ENCODE assay signal across 17 cellular contexts in the genomic region with DNA sequence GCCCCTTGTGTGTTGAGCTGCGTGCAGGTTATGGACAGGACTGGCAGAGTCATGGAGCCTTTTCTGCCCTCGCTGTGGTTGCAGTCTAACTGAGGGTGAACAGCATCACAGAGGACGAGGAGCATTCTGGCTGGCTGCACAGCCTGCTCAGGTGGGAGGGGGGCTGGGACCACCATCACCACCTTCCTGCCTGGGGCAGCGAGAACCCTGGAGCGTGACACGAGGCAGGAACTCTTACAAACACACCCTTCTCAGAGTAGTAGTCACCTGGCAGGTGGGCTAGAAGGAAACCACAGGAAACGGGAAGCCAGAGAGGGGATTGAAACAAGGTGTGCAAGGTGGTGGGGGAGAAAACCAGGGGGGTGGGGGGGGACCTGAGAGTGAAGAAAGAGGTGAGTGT. TPM values are rescaled to one million over a fixed set of nuclear protein-coding genes. Genes with fewer than 3 reads are reported as not detected.
DNase-seq lines count a peak whose midpoint lies in the region; ATAC-seq and TF ChIP-seq lines count a peak whose summit lies in the region.
"Had no signal": no experiment of that assay in that cellular context is flagged by ENCODE, and none has a peak within 500 bp of the region (broad histone marks: within the 10 kb centered on the region; RNA-seq: fewer than 3 reads in every experiment).

No MANE protein-coding gene starts in this region.

- no peaks in the 10 kb centered on the region for H3K79me2 ChIP-seq in MM.1S (ENCODE audit: low read length)

- intact Hi-C loops in CD8-positive, alpha-beta T cell (cut with DNase I, micrococcal nuclease): no loop called here
- intact Hi-C loops in naive thymus-derived CD4-positive, alpha-beta T cell (cut with micrococcal nuclease): no loop called here

- H2AFZ ChIP-seq in MM.1S (ENCODE audit: low read length): 0 out of 2 replicates have a peak overlapping the region, but pooled peaks have one; percentile 48

- no peaks in the 10 kb centered on the region for H3K9me3 Mint-ChIP-seq in CD8-positive, alpha-beta T cell
- H3K9me3 Mint-ChIP-seq in activated naive CD8-positive, alpha-beta T cell (ENCODE audit: low read depth): no peaks in the 10 kb centered on the region
- no peaks in the 10 kb centered on the region for H3K9me3 Mint-ChIP-seq in naive thymus-derived CD4-positive, alpha-beta T cell
- H3K9me3 Mint-ChIP-seq: CD4-positive, alpha-beta T cell had no signal

- H3K27me3 Mint-ChIP-seq in CD8-positive, alpha-beta T cell (ENCODE audit: low read depth): no peaks in the 10 kb centered on the region
- no peaks in the 10 kb centered on the region for H3K27me3 Mint-ChIP-seq in activated naive CD8-positive, alpha-beta T cell
- no peaks in the 10 kb centered on the region for H3K27me3 Mint-ChIP-seq in naive thymus-derived CD4-positive, alpha-beta T cell
- H3K27me3 Mint-ChIP-seq: CD4-positive, alpha-beta T cell had no signal

- peaks cover 16% of the 10 kb centered on the region for H3F3A ChIP-seq in MM.1S (ENCODE audit: insufficient read depth, low read length)

- H3K4me2 ChIP-seq in MM.1S (ENCODE audit: low read depth, low read length): peak overlapping the region; percentile 35; the same call in 1 of the 2 replicates

- H4K20me1 ChIP-seq in MM.1S (ENCODE audit: insufficient read depth, low read length): no peaks in the 10 kb centered on the region

- no peaks in the 10 kb centered on the region for H3K9me2 ChIP-seq in MM.1S (replicated peaks; ENCODE audit: insufficient read depth, low read length)

- POLR2A ChIA-PET in CD8-positive, alpha-beta T cell (lab: Charles Lee): no interaction called here
- POLR2A ChIA-PET in naive thymus-derived CD4-positive, alpha-beta T cell (lab: Charles Lee): no interaction called here

- DNase-seq in CD8-positive, alpha-beta T cell: no peak
- DNase-seq in MM.1S (peak; percentile 37), hepatic stellate cell (ENCODE audit: low spot score) (no peak), germinal center (ENCODE audit: low spot score) (no peak), left lobe of liver (ENCODE audit: low spot score) (no peak), COLO668 (lab: John Stamatoyannopoulos, UW; ENCODE audit: unreplicated experiment) (no peak)
- no peak for DNase-seq in naive thymus-derived CD4-positive, alpha-beta T cell
- DNase-seq: AML-193; CD4-positive, alpha-beta T cell; H7; NCI-H1105 treated with DMSO at 0.1 percent for 48 hours; NCI-H1930; SIG-M5 had no signal

- CTCF ChIA-PET in CD8-positive, alpha-beta T cell (lab: Charles Lee): no interaction called here
- CTCF ChIA-PET in naive thymus-derived CD4-positive, alpha-beta T cell (lab: Charles Lee): no interaction called here

- H3K4me3 ChIP-seq in CD8-positive, alpha-beta T cell (ENCODE audit: low read depth, low read length): no peak overlapping the region
- no peak overlapping the region for H3K4me3 ChIP-seq in MM.1S (ENCODE audit: low read length)
- no peak overlapping the region for H3K4me3 ChIP-seq in naive thymus-derived CD4-positive, alpha-beta T cell (ENCODE audit: low read length)

- no peaks in the 10 kb centered on the region for H3K9me3 ChIP-seq in CD8-positive, alpha-beta T cell (ENCODE audit: low read length)
- no peaks in the 10 kb centered on the region for H3K9me3 ChIP-seq in MM.1S (replicated peaks; ENCODE audit: insufficient read depth, low read length)
- no peaks in the 10 kb centered on the region for H3K9me3 ChIP-seq in naive thymus-derived CD4-positive, alpha-beta T cell (ENCODE audit: control insufficient read depth in 2 of 3, low read length in 3 of 3)

- H3K4me3 Mint-ChIP-seq in CD8-positive, alpha-beta T cell: peak overlapping the region; percentile 39
- peak overlapping the region; percentile 46 for H3K4me3 Mint-ChIP-seq in activated naive CD8-positive, alpha-beta T cell
- H3K4me3 Mint-ChIP-seq in naive thymus-derived CD4-positive, alpha-beta T cell: peak overlapping the region in 8 of 10 donors; percentile 19 to 57 (median 42)

- peaks cover 38% of the 10 kb centered on the region for H3K4me1 ChIP-seq in CD8-positive, alpha-beta T cell (ENCODE audit: insufficient read depth, low read length)
- peaks cover 24% of the 10 kb centered on the region for H3K4me1 ChIP-seq in MM.1S (ENCODE audit: low read length)
- peaks cover 14 to 16% of the 10 kb centered on the region in 2 donors for H3K4me1 ChIP-seq in naive thymus-derived CD4-positive, alpha-beta T cell (ENCODE audit: control insufficient read depth in 2 of 2, insufficient read depth in 2 of 2, low read length in 2 of 2)

- peaks cover 42% of the 10 kb centered on the region for H3K4me1 Mint-ChIP-seq in CD8-positive, alpha-beta T cell (ENCODE audit: low read depth)
- peaks cover 37% of the 10 kb centered on the region for H3K4me1 Mint-ChIP-seq in activated naive CD8-positive, alpha-beta T cell (ENCODE audit: low read depth)
- H3K4me1 Mint-ChIP-seq in naive thymus-derived CD4-positive, alpha-beta T cell: peaks cover 12 to 45% (median 37%) of the 10 kb centered on the region in 7 donors

- peak overlapping the region; percentile 45 for H3K27ac Mint-ChIP-seq in CD8-positive, alpha-beta T cell
- H3K27ac Mint-ChIP-seq in activated naive CD8-positive, alpha-beta T cell: no peak overlapping the region
- peak overlapping the region in 2 of 9 donors; percentile 44 to 75 for H3K27ac Mint-ChIP-seq in naive thymus-derived CD4-positive, alpha-beta T cell
- H3K27ac Mint-ChIP-seq: CD4-positive, alpha-beta T cell had no signal

- no peaks in the 10 kb centered on the region for H3K27me3 ChIP-seq in CD8-positive, alpha-beta T cell (ENCODE audit: insufficient read depth, low read length)
- no peaks in the 10 kb centered on the region for H3K27me3 ChIP-seq in MM.1S (replicated peaks; ENCODE audit: insufficient read depth, low read length)
- no peaks in the 10 kb centered on the region for H3K27me3 ChIP-seq in naive thymus-derived CD4-positive, alpha-beta T cell (ENCODE audit: control insufficient read depth in 2 of 2, insufficient read depth in 2 of 2, low read length in 2 of 2)

- no peaks in the 10 kb centered on the region for H3K36me3 Mint-ChIP-seq in CD8-positive, alpha-beta T cell
- no peaks in the 10 kb centered on the region for H3K36me3 Mint-ChIP-seq in activated naive CD8-positive, alpha-beta T cell
- H3K36me3 Mint-ChIP-seq in naive thymus-derived CD4-positive, alpha-beta T cell: no peaks in the 10 kb centered on the region

- H3K36me3 ChIP-seq in CD8-positive, alpha-beta T cell (ENCODE audit: insufficient read depth, low read length): no peaks in the 10 kb centered on the region
- no peaks in the 10 kb centered on the region for H3K36me3 ChIP-seq in MM.1S (replicated peaks; ENCODE audit: insufficient read depth, low read length)
- no peaks in the 10 kb centered on the region for H3K36me3 ChIP-seq in naive thymus-derived CD4-positive, alpha-beta T cell (ENCODE audit: control insufficient read depth in 2 of 3, insufficient read depth in 3 of 3, low read length in 3 of 3)

- H3K27ac ChIP-seq in CD8-positive, alpha-beta T cell (ENCODE audit: low read depth, low read length): no peak overlapping the region
- peak overlapping the region; percentile 75; the same call in 1 of the 2 replicates for H3K27ac ChIP-seq in MM.1S (ENCODE audit: low read length)
- no peak overlapping the region for H3K27ac ChIP-seq in naive thymus-derived CD4-positive, alpha-beta T cell (ENCODE audit: low read depth, low read length)
- H3K27ac ChIP-seq: KMS-11 had no signal

- no peak for TF ChIP-seq CTCF in CD8-positive, alpha-beta T cell (IDR thresholded peaks at IDR 0.05)
- TF ChIP-seq CTCF in MM.1S (IDR thresholded peaks at IDR 0.05; ENCODE audit: low read length): no peak

- H3K9ac ChIP-seq in MM.1S (ENCODE audit: low read length): 0 out of 2 replicates have a peak overlapping the region, but pooled peaks have one; percentile 8
- H3K9ac ChIP-seq: KMS-11 had no signal

- ATAC-seq in CD8-positive, alpha-beta T cell: no peak
- no peak for ATAC-seq in naive thymus-derived CD4-positive, alpha-beta T cell
- ATAC-seq in left lobe of liver: no peak

RNA-seq across cellular contexts. Expression of gene TKTL1, which starts 25.6 kb away (rescaled TPM):
- total RNA-seq in CD8-positive, alpha-beta T cell: 1 to 10 TPM in 1 of 2 experiments, under 1 TPM in 1; 1.00 to 1.3 TPM
- total RNA-seq in naive thymus-derived CD4-positive, alpha-beta T cell: 1 to 10 TPM in 4 of 5 experiments, under 1 TPM in 1; 0.58 to 4.7 (median 3.2) TPM
- polyA plus RNA-seq in naive thymus-derived CD4-positive, alpha-beta T cell: 10 to 100 TPM; 35.7 to 47.7 TPM
- total RNA-seq in left lobe of liver: not detected
- total RNA-seq: MCF 10A, NCI-H460 had no signal

RNA-seq across cellular contexts. Expression of gene TEX28, which starts 26.2 kb away (rescaled TPM):
- total RNA-seq in CD8-positive, alpha-beta T cell: not detected
- total RNA-seq in naive thymus-derived CD4-positive, alpha-beta T cell: not detected
- polyA plus RNA-seq in naive thymus-derived CD4-positive, alpha-beta T cell: not detected
- not detected for total RNA-seq in left lobe of liver
- total RNA-seq: CD4-positive, alpha-beta T cell; H7; MCF 10A; NCI-H460 had no signal

RNA-seq across cellular contexts. Expression of gene FLNA, which starts 53.3 kb away (rescaled TPM):
- total RNA-seq in CD8-positive, alpha-beta T cell: 1,000 to 10,000 TPM; 1,274 to 1,333 TPM
- 1,000 to 10,000 TPM in 2 of 5 experiments, 100 to 1,000 TPM in 3; 440 to 1,423 (median 604) TPM for total RNA-seq in naive thymus-derived CD4-positive, alpha-beta T cell
- 100 to 1,000 TPM in 1 of 2 donors, 10 to 100 TPM in 1; 96.0 to 333 TPM for polyA plus RNA-seq in naive thymus-derived CD4-positive, alpha-beta T cell
- total RNA-seq in left lobe of liver: 76.6 TPM

RNA-seq across cellular contexts. Expression of gene EMD, which starts 57.9 kb away (rescaled TPM):
- total RNA-seq in CD8-positive, alpha-beta T cell: 100 to 1,000 TPM; 176 TPM
- 100 to 1,000 TPM in 2 of 5 experiments, 10 to 100 TPM in 3; 53.5 to 141 (median 89.9) TPM for total RNA-seq in naive thymus-derived CD4-positive, alpha-beta T cell
- 10 to 100 TPM; 31.5 to 34.6 TPM for polyA plus RNA-seq in naive thymus-derived CD4-positive, alpha-beta T cell
- total RNA-seq in left lobe of liver: 19.5 TPM
